ENCODE assay signal across 2 cellular contexts in genomic region chr7:32947420-32947983, GRCh38.
TF ChIP-seq lines count a peak whose summit lies in the region.

No MANE protein-coding gene starts in this region.

TF ChIP-seq in A549, 52 proteins besides CTCF, POLR2A, EP300 and RAD21:
- TF ChIP-seq MAFK (IDR thresholded peaks at IDR 0.05; ENCODE audit: partially characterized antibody), result peak; percentile 70
- no peak for TF ChIP-seq FOXS1 (CRISPR knock-in tag; IDR thresholded peaks at IDR 0.05)
- TF ChIP-seq REST (IDR thresholded peaks at IDR 0.05), result no peak
TF ChIP-seq in A549: peak in this region for 1.

TF ChIP-seq in IMR-90, 13 proteins besides CTCF, POLR2A, EP300 and RAD21:
- TF ChIP-seq MAFK (IDR thresholded peaks at IDR 0.05; ENCODE audit: low read depth, low read length), result peak; percentile 56
- no peak for TF ChIP-seq MAZ (IDR thresholded peaks at IDR 0.05; ENCODE audit: borderline replicate concordance, low read depth, low read length)
TF ChIP-seq in IMR-90: peak in this region for 1.
